2 cellular contexts compared by ENCODE assay signal in the genomic region with DNA sequence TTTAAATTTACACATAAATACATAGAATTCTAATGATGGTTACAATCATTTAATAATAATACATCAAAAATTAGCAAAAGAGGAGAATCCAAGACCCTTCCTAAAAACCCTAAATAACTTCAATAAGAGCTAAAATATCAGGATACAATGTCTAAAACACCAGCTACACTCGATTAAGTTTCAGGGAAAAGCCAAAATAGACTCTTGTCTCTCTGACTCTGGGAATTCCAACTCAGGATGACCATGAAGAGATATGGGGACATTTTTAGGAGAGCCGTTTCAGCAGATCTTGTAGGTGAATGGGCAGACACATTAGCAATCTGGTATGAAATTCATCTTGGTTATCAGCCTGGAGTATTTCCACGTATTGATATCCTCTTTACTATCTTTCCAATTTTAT.
TF ChIP-seq lines count a peak whose summit lies in the region.

No MANE protein-coding gene starts in this region.

TF ChIP-seq in A549, 52 proteins besides CTCF, POLR2A, EP300 and RAD21 (continued from another document):
- TF ChIP-seq, protein P1, sequence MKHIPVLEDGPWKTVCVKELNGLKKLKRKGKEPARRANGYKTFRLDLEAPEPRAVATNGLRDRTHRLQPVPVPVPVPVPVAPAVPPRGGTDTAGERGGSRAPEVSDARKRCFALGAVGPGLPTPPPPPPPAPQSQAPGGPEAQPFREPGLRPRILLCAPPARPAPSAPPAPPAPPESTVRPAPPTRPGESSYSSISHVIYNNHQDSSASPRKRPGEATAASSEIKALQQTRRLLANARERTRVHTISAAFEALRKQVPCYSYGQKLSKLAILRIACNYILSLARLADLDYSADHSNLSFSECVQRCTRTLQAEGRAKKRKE (CRISPR knock-in tag; IDR thresholded peaks at IDR 0.05; ENCODE audit: low read depth), result 0 out of 2 replicates have a peak, but pooled peaks have one; percentile 22
- TF ChIP-seq, protein P2, sequence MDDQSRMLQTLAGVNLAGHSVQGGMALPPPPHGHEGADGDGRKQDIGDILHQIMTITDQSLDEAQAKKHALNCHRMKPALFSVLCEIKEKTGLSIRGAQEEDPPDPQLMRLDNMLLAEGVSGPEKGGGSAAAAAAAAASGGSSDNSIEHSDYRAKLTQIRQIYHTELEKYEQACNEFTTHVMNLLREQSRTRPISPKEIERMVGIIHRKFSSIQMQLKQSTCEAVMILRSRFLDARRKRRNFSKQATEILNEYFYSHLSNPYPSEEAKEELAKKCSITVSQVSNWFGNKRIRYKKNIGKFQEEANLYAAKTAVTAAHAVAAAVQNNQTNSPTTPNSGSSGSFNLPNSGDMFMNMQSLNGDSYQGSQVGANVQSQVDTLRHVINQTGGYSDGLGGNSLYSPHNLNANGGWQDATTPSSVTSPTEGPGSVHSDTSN (IDR thresholded peaks at IDR 0.05), result no peak
- TF ChIP-seq NR3C1 (IDR thresholded peaks at IDR 0.05) (no peak), SMC3 (IDR thresholded peaks at IDR 0.05) (no peak), FOSB (CRISPR knock-in tag; IDR thresholded peaks at IDR 0.05) (peak; percentile 66; the same call in 1 of the 2 replicates), ESRRA (IDR thresholded peaks at IDR 0.05; ENCODE audit: borderline replicate concordance, low read length) (no peak), KDM5A (IDR thresholded peaks at IDR 0.05) (no peak), FOXS1 (CRISPR knock-in tag; IDR thresholded peaks at IDR 0.05) (no peak), HOXB13 (CRISPR knock-in tag; IDR thresholded peaks at IDR 0.05; ENCODE audit: low read depth) (peak; percentile 67; the same call in 1 of the 2 replicates), CEBPB (IDR thresholded peaks at IDR 0.05) (no peak), RARB (CRISPR knock-in tag; IDR thresholded peaks at IDR 0.05) (no peak)
- TF ChIP-seq, protein P3, sequence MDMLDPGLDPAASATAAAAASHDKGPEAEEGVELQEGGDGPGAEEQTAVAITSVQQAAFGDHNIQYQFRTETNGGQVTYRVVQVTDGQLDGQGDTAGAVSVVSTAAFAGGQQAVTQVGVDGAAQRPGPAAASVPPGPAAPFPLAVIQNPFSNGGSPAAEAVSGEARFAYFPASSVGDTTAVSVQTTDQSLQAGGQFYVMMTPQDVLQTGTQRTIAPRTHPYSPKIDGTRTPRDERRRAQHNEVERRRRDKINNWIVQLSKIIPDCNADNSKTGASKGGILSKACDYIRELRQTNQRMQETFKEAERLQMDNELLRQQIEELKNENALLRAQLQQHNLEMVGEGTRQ (IDR thresholded peaks at IDR 0.05), result no peak
TF ChIP-seq in A549: peak in this region for 3.

TF ChIP-seq in HCT116, 20 proteins besides CTCF, POLR2A, EP300 and RAD21 (continued from another document):
- TF ChIP-seq, protein P4, sequence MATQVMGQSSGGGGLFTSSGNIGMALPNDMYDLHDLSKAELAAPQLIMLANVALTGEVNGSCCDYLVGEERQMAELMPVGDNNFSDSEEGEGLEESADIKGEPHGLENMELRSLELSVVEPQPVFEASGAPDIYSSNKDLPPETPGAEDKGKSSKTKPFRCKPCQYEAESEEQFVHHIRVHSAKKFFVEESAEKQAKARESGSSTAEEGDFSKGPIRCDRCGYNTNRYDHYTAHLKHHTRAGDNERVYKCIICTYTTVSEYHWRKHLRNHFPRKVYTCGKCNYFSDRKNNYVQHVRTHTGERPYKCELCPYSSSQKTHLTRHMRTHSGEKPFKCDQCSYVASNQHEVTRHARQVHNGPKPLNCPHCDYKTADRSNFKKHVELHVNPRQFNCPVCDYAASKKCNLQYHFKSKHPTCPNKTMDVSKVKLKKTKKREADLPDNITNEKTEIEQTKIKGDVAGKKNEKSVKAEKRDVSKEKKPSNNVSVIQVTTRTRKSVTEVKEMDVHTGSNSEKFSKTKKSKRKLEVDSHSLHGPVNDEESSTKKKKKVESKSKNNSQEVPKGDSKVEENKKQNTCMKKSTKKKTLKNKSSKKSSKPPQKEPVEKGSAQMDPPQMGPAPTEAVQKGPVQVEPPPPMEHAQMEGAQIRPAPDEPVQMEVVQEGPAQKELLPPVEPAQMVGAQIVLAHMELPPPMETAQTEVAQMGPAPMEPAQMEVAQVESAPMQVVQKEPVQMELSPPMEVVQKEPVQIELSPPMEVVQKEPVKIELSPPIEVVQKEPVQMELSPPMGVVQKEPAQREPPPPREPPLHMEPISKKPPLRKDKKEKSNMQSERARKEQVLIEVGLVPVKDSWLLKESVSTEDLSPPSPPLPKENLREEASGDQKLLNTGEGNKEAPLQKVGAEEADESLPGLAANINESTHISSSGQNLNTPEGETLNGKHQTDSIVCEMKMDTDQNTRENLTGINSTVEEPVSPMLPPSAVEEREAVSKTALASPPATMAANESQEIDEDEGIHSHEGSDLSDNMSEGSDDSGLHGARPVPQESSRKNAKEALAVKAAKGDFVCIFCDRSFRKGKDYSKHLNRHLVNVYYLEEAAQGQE (IDR thresholded peaks at IDR 0.05; ENCODE audit: low read depth), result no peak
- TF ChIP-seq, protein P5, sequence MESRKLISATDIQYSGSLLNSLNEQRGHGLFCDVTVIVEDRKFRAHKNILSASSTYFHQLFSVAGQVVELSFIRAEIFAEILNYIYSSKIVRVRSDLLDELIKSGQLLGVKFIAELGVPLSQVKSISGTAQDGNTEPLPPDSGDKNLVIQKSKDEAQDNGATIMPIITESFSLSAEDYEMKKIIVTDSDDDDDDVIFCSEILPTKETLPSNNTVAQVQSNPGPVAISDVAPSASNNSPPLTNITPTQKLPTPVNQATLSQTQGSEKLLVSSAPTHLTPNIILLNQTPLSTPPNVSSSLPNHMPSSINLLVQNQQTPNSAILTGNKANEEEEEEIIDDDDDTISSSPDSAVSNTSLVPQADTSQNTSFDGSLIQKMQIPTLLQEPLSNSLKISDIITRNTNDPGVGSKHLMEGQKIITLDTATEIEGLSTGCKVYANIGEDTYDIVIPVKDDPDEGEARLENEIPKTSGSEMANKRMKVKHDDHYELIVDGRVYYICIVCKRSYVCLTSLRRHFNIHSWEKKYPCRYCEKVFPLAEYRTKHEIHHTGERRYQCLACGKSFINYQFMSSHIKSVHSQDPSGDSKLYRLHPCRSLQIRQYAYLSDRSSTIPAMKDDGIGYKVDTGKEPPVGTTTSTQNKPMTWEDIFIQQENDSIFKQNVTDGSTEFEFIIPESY (IDR thresholded peaks at IDR 0.05; ENCODE audit: extremely low read depth, insufficient replicate concordance, low read length), result no peak
